ENCODE assay signal across 18 cellular contexts in the genomic region with DNA sequence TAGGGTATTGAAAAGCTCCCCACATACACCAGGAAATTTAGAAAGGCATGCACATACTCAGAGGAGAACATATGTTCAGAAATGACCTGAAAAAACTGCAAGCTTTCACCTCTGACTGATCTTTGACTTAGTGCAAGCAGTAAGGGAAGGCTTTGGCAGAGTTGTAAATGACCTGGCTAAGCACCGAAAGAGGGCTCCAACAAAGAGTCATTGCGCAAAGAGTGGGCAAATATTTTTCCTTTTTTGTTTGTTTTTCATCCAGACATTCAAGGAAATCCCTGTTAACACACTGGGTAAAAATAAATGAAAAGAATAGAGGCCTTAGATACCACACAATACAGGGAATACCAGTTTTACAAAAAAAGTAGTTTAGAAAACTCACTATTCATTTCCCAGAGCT. TPM values are rescaled to one million over a fixed set of nuclear protein-coding genes. Genes with fewer than 3 reads are reported as not detected.
A peak's percentile ranks its signal among the peaks of the same experiment; 100 is the strongest.
DNase-seq lines count a peak whose midpoint lies in the region; ATAC-seq and TF ChIP-seq lines count a peak whose summit lies in the region.
"Had no signal": no experiment of that assay in that cellular context is flagged by ENCODE, and none has a peak within 500 bp of the region (broad histone marks: within the 10 kb centered on the region; RNA-seq: fewer than 3 reads in every experiment).

No MANE protein-coding gene starts in this region.

- H3K9me3 Mint-ChIP-seq in Caco-2 (ENCODE audit: unreplicated experiment), result peaks cover 82% of the 10 kb centered on the region

- no peaks in the 10 kb centered on the region for H3K27me3 Mint-ChIP-seq in Caco-2 (ENCODE audit: insufficient read depth, unreplicated experiment)
- H3K27me3 Mint-ChIP-seq: CD4-positive, CD25-positive, alpha-beta regulatory T cell had no signal

- no TSS peak for BruUV-seq in Caco-2 (replicated peaks; lab: Mats Ljungman, UMichigan)

- H3K4me1 Mint-ChIP-seq in Caco-2 (ENCODE audit: low read depth, unreplicated experiment), result peaks cover 12% of the 10 kb centered on the region
- H3K4me1 Mint-ChIP-seq: CD4-positive, CD25-positive, alpha-beta regulatory T cell had no signal

- CTCF ChIA-PET in Caco-2 (lab: Charles Lee), result no interaction called here

- H3K27me3 ChIP-seq in Caco-2 (replicated peaks; ENCODE audit: control insufficient read depth, insufficient read depth, low read length), result no peaks in the 10 kb centered on the region
- H3K27me3 ChIP-seq: BE2C had no signal

- ATAC-seq in left lobe of liver (peak; percentile 68), HG02642 (IDR thresholded peaks at IDR 0.05; ENCODE audit: poor library complexity, unreplicated experiment) (no peak)

- H3K4me1 ChIP-seq in Caco-2, result 0 out of 2 replicates have a peak, but pooled peaks cover 4% of the 10 kb centered on the region
- H3K4me1 ChIP-seq: BE2C, HAP-1 had no signal

- peaks cover 20% of the 10 kb centered on the region for H3K9me3 ChIP-seq in Caco-2
- H3K9me3 ChIP-seq: BE2C had no signal

- intact Hi-C loops in Caco-2 (cut with micrococcal nuclease; ENCODE audit: unreplicated experiment), result loop anchor here (1.0 kb wide), 1 partner anchor 42 kb away; the partner anchor contains the start of gene ZNF227

- H3K27ac Mint-ChIP-seq in Caco-2 (ENCODE audit: unreplicated experiment), result peak overlapping the region; percentile 60
- H3K27ac Mint-ChIP-seq: CD4-positive, CD25-positive, alpha-beta regulatory T cell; CD8-positive, alpha-beta memory T cell; HFFc6 had no signal

- peaks cover 18% of the 10 kb centered on the region for H3K36me3 Mint-ChIP-seq in Caco-2 (ENCODE audit: insufficient read depth, unreplicated experiment)

- no peak for TF ChIP-seq CTCF in Caco-2 (IDR thresholded peaks at IDR 0.05; ENCODE audit: insufficient read depth in 1 of 2, low read depth in 1 of 2, low read length in 1 of 2, severe bottlenecking in 1 of 2, unreplicated experiment in 1 of 2)

- POLR2A ChIA-PET in Caco-2 (lab: Charles Lee), result no interaction called here

- no peaks in the 10 kb centered on the region for H3K36me3 ChIP-seq in Caco-2 (ENCODE audit: control insufficient read depth, insufficient read depth, low read length)
- H3K36me3 ChIP-seq: BE2C, HAP-1 had no signal

- no peak overlapping the region for H3K4me3 ChIP-seq in Caco-2 (ENCODE audit: low read depth, low read length)
- H3K4me3 ChIP-seq: GM23248, HAP-1 had no signal

- H3K4me3 Mint-ChIP-seq in Caco-2 (ENCODE audit: unreplicated experiment), result peak overlapping the region; percentile 30
- H3K4me3 Mint-ChIP-seq: CD4-positive, CD25-positive, alpha-beta regulatory T cell; CD8-positive, alpha-beta memory T cell; HFFc6 had no signal

- peak in 1 of 2 experiments; percentile 61 for DNase-seq in Caco-2
- DNase-seq in HuH-7.5 (ENCODE audit: low spot score), result peak; percentile 18
- no peak for DNase-seq in left lobe of liver (ENCODE audit: low spot score)
- no peak for DNase-seq in activated CD4-positive, alpha-beta T cell treated with anti-CD3 and anti-CD28 coated beads, Interleukin-2, amount 50 U/mL, for 4 hours
- no peak for DNase-seq in HCEC 1CT
- DNase-seq: ACHN; BE2C; C1 segment of cervical spinal cord; CD4-positive, CD25-positive, alpha-beta regulatory T cell; CD8-positive, alpha-beta memory T cell; COR-L47; DMS79 treated with DMSO at 0.1 percent for 48 hours; GF-D8; GM23248; HFFc6 had no signal

RNA-seq across cellular contexts. Expression of gene ZNF233, which starts 5.2 kb away (rescaled TPM):
- total RNA-seq in Caco-2 (2022), result 4.2 and 4.5 TPM in 2 replicates
- total RNA-seq in left lobe of liver, result not detected
- total RNA-seq: A172 had no signal

RNA-seq across cellular contexts. Expression of gene ZNF227, which starts 42.2 kb away (rescaled TPM):
- total RNA-seq in Caco-2 (2022) (25.9 and 27.3 TPM in 2 replicates), left lobe of liver (6.0 TPM)

RNA-seq across cellular contexts. Expression of gene ZNF235, which starts 50.3 kb away (rescaled TPM):
- total RNA-seq in Caco-2 (2022) (9.2 and 9.5 TPM in 2 replicates), left lobe of liver (2.5 TPM)
